ENCODE assay signal across 8 cellular contexts in the genomic region with DNA sequence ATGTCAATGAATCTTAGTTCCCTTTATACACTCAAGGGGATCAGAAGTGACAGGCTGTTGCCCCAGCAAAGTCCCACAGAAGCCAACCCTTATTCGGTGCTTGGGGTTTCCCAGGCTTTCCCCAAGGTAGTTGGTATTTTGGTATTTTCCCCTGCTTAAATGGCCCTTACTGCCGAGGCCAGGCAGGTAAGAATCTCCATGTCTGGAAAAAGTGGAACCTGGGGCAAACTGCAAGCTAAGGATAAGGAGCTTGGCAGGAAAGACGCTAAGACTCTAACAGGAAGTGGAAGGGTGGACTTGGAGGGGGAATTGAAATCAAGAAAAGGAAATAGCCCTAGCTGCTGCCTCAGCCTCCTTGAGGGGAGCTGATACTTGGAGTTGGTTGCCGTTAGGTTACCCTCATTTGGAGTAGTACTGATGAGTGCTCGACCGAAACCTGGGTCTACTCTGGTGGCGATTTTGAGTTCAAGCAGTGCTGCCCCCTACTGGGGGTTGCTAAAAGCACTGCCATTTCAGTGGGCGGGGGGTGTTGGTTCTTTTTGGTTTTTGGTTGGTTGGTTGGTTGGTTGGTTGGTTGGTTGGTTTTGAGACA. TPM values are rescaled to one million over a fixed set of nuclear protein-coding genes. Genes with fewer than 3 reads are reported as not detected.
DNase-seq lines count a peak whose midpoint lies in the region; ATAC-seq lines count a peak whose summit lies in the region.

No MANE protein-coding gene starts in this region.

- H3K9me3 Mint-ChIP-seq in immature natural killer cell = no peaks in the 10 kb centered on the region

- peak; percentile 41 for DNase-seq in ACHN
- DNase-seq in SKM-1 (lab: John Stamatoyannopoulos, UW; ENCODE audit: unreplicated experiment) = peak; percentile 88
- DNase-seq in activated naive CD4-positive, alpha-beta T cell treated with anti-CD3 and anti-CD28 coated beads, Interleukin-2, amount 50 U/mL, for 16 hours = peak; percentile 61
- peak; percentile 69 to 78 (median 72) for DNase-seq in immature natural killer cell
- peak; percentile 48 for DNase-seq in stimulated activated CD8-positive, alpha-beta memory T cell treated with anti-CD3 and anti-CD28 coated beads, Interleukin-12 subunit alpha, Interleukin-12 subunit beta, amount 100 ng/mL, for 1 hour (ENCODE audit: low read depth)
- no peak for DNase-seq in NCI-H2171 (lab: John Stamatoyannopoulos, UW)

- in situ Hi-C loops in ACHN (cut with HindIII; ENCODE audit: low pct_ligation_motif_present, low pct_unique_long_range_greater_than_20kb, low sequenced_read_pairs) = no loop called here

- H3K27ac Mint-ChIP-seq in immature natural killer cell = peak overlapping the region; percentile 78 to 95 (median 89)

- peaks cover 6 to 24% (median 10%) of the 10 kb centered on the region in 3 donors for H3K36me3 Mint-ChIP-seq in immature natural killer cell

- ATAC-seq in GM18861 (IDR thresholded peaks at IDR 0.05; ENCODE audit: unreplicated experiment) (peak; percentile 65), HG03066 (IDR thresholded peaks at IDR 0.05; ENCODE audit: low read depth, unreplicated experiment) (peak; percentile 81)

- peaks cover 25% of the 10 kb centered on the region in 2 donors for H3K4me1 Mint-ChIP-seq in immature natural killer cell

- H3K4me3 Mint-ChIP-seq in immature natural killer cell = peak overlapping the region; percentile 41 to 71 (median 54)

- H3K27me3 Mint-ChIP-seq in immature natural killer cell (ENCODE audit: low read depth in 3 of 3) = peaks cover 0 to 3% (median 1%) of the 10 kb centered on the region in 3 donors

RNA-seq across cellular contexts. Expression of gene GPBAR1, which starts 3.3 kb away (rescaled TPM):
- 1 to 10 TPM in 1 of 3 donors, under 1 TPM in 2; 0.19 to 2.9 (median 0.22) TPM for polyA plus RNA-seq in immature natural killer cell

RNA-seq across cellular contexts. Expression of gene AAMP, which starts 12.5 kb away (rescaled TPM):
- polyA plus RNA-seq in immature natural killer cell = 100 to 1,000 TPM in 2 of 3 donors, 10 to 100 TPM in 1; 71.8 to 158 (median 101) TPM

RNA-seq across cellular contexts. Expression of gene PNKD, which starts 12.8 kb away (rescaled TPM):
- 100 to 1,000 TPM in 1 of 3 donors, 10 to 100 TPM in 2; 96.3 to 145 (median 98.9) TPM for polyA plus RNA-seq in immature natural killer cell

RNA-seq across cellular contexts. Expression of gene TMBIM1, which starts 34.8 kb away (rescaled TPM):
- polyA plus RNA-seq in immature natural killer cell = 100 to 1,000 TPM; 119 to 268 (median 155) TPM

RNA-seq across cellular contexts. Expression of gene ARPC2, which starts 40.5 kb away (rescaled TPM):
- 1,000 to 10,000 TPM; 1,394 to 2,060 (median 1,454) TPM for polyA plus RNA-seq in immature natural killer cell
